Comparison of ENCODE assay signal across 18 cellular contexts in genomic region chr2:74902281-74902860, GRCh38. TPM values are rescaled to one million over a fixed set of nuclear protein-coding genes. Genes with fewer than 3 reads are reported as not detected.
DNase-seq lines count a peak whose midpoint lies in the region; ATAC-seq and TF ChIP-seq lines count a peak whose summit lies in the region.
"Had no signal": no experiment of that assay in that cellular context is flagged by ENCODE, and none has a peak within 500 bp of the region (broad histone marks: within the 10 kb centered on the region; RNA-seq: fewer than 3 reads in every experiment).

No MANE protein-coding gene starts in this region.

- no peak overlapping the region for H3K4me2 ChIP-seq in neuronal stem cell (ENCODE audit: insufficient read depth, low read length, poor library complexity, severe bottlenecking)

- in situ Hi-C loops in gastrocnemius medialis (cut with MboI; ENCODE audit: low sequenced_read_pairs in 4 of 4): loop anchor here in 2 of 4 donors (25.0 kb wide), 1 partner anchor 710 kb away; no protein-coding TSS in a partner anchor

- peak; percentile 68 for DNase-seq in COR-L47 (lab: John Stamatoyannopoulos, UW)
- peak; percentile 71 for DNase-seq in NCI-H146 treated with DMSO at 0.1 percent for 48 hours (lab: John Stamatoyannopoulos, UW; ENCODE audit: unreplicated experiment)
- DNase-seq in nucleus accumbens (lab: John Stamatoyannopoulos, UW): peak in 33 of 56 donors; percentile 4 to 64 (median 31)
- no peak for DNase-seq in NCI-H2196 treated with DMSO at 0.1 percent for 48 hours (lab: John Stamatoyannopoulos, UW; ENCODE audit: unreplicated experiment)
- no peak for DNase-seq in neuronal stem cell (ENCODE audit: low spot score)
- no peak for DNase-seq in gastrocnemius medialis
- no peak for DNase-seq in SIG-M5 treated with dmso at 0.1 percent for 504 hours (lab: John Stamatoyannopoulos, UW; ENCODE audit: unreplicated experiment)
- DNase-seq: activated CD4-positive, alpha-beta T cell treated with anti-CD3 and anti-CD28 coated beads, Interleukin-2, amount 10 ng/mL, durations not matched to agents 24 days and 14 days; activated CD8-positive, alpha-beta memory T cell treated with anti-CD3 and anti-CD28 coated beads, Interleukin-2, amount 50 U/mL, for 4 hours; activated naive CD8-positive, alpha-beta T cell treated with anti-CD3 and anti-CD28 coated beads, Interleukin-2, amount 10 ng/mL, durations not matched to agents 7 days and 5 days; body of pancreas; left ventricle myocardium inferior; MM.1S; NCI-H1694; retina; SHP77; T-cell had no signal

- H4K91ac ChIP-seq in neuronal stem cell (ENCODE audit: low read depth, low read length, poor library complexity): no peak overlapping the region

- H3K18ac ChIP-seq in neuronal stem cell (ENCODE audit: low read length): no peak overlapping the region

- no peak overlapping the region for H2AK5ac ChIP-seq in neuronal stem cell (ENCODE audit: low read depth, low read length)

- no peak overlapping the region for H2BK120ac ChIP-seq in neuronal stem cell (ENCODE audit: low read depth, low read length)

- H2BK12ac ChIP-seq in neuronal stem cell (ENCODE audit: low read length): no peak overlapping the region

- no peak for TF ChIP-seq POLR2A in gastrocnemius medialis (IDR thresholded peaks at IDR 0.05)

- no peak overlapping the region for H3K4me3 ChIP-seq in neuronal stem cell (ENCODE audit: low read length in 2 of 2)
- H3K4me3 ChIP-seq in gastrocnemius medialis: no peak overlapping the region
- H3K4me3 ChIP-seq: body of pancreas, left ventricle myocardium inferior had no signal

- H3K14ac ChIP-seq in neuronal stem cell (ENCODE audit: low read length): no peak overlapping the region

- no peak overlapping the region for H2BK15ac ChIP-seq in neuronal stem cell (ENCODE audit: low read length)

- H3K36me3 ChIP-seq in neuronal stem cell (replicated peaks in 1 of 2; ENCODE audit: control insufficient read depth in 2 of 2, insufficient read depth in 2 of 2, low read length in 2 of 2) (no peaks in the 10 kb centered on the region), gastrocnemius medialis (no peaks in the 10 kb centered on the region)
- H3K36me3 ChIP-seq: left ventricle myocardium inferior had no signal

- peaks cover 0 to 2% of the 10 kb centered on the region in 2 donors for H3K4me1 ChIP-seq in neuronal stem cell (ENCODE audit: control insufficient read depth in 2 of 2, insufficient read depth in 1 of 2, low read depth in 1 of 2, low read length in 2 of 2)
- no peaks in the 10 kb centered on the region for H3K4me1 ChIP-seq in gastrocnemius medialis
- H3K4me1 ChIP-seq: body of pancreas, left ventricle myocardium inferior had no signal

- H3K9me3 ChIP-seq in neuronal stem cell (replicated peaks in 1 of 2; ENCODE audit: control insufficient read depth in 2 of 2, insufficient read depth in 1 of 2, low read depth in 1 of 2, low read length in 2 of 2): peaks cover 3 to 4% of the 10 kb centered on the region in 2 donors
- no peaks in the 10 kb centered on the region for H3K9me3 ChIP-seq in gastrocnemius medialis
- H3K9me3 ChIP-seq: body of pancreas had no signal

- H2AFZ ChIP-seq in neuronal stem cell (ENCODE audit: low read length): no peak overlapping the region

- H3K79me1 ChIP-seq in neuronal stem cell (ENCODE audit: low read depth, low read length): no peaks in the 10 kb centered on the region

- ATAC-seq in gastrocnemius medialis: no peak
- ATAC-seq: body of pancreas, T-cell had no signal

- H3K23ac ChIP-seq in neuronal stem cell (ENCODE audit: low read depth, low read length, poor library complexity): no peak overlapping the region

- no peak overlapping the region for H3K9ac ChIP-seq in neuronal stem cell (ENCODE audit: low read depth, low read length, poor library complexity)

- H2BK5ac ChIP-seq in neuronal stem cell (ENCODE audit: low read length): no peak overlapping the region

- intact Hi-C loops in gastrocnemius medialis (cut with DNase I; ENCODE audit: low total_unique reads): no loop called here

- H3K27me3 ChIP-seq in neuronal stem cell (ENCODE audit: control insufficient read depth in 3 of 3, insufficient read depth in 3 of 3, low read depth in 1 of 3, low read length in 3 of 3) (no peaks in the 10 kb centered on the region), gastrocnemius medialis (no peaks in the 10 kb centered on the region)
- H3K27me3 ChIP-seq: body of pancreas had no signal

- H3K27ac ChIP-seq in angular gyrus (ENCODE audit: low read depth, low read length) (peak overlapping the region; percentile 92), neuronal stem cell (replicated peaks; ENCODE audit: low read length) (no peak overlapping the region), gastrocnemius medialis (no peak overlapping the region)
- H3K27ac ChIP-seq: body of pancreas, left ventricle myocardium inferior had no signal

- WGBS in neuronal stem cell (ENCODE audit: extremely low coverage in 2 of 2, insufficient read length in 2 of 2, insufficient replicate concordance in 1 of 2), 2 donors: no CpG with 5 or more reads among the region's 3 CpGs

- TF ChIP-seq CTCF in gastrocnemius medialis (IDR thresholded peaks at IDR 0.05 in 4 of 5, conservative IDR thresholded peaks at IDR 0.05 in 1 of 5): no peak

- no peak overlapping the region for H3K4ac ChIP-seq in neuronal stem cell (ENCODE audit: low read length)

- no peak overlapping the region for H4K8ac ChIP-seq in neuronal stem cell (ENCODE audit: low read depth, low read length)

RNA-seq across cellular contexts. Expression of gene POLE4, which starts 56.1 kb away (rescaled TPM):
- 19.0 TPM for polyA plus RNA-seq in neuronal stem cell (2013, experiment 1 of 2)
- 17.4 TPM for polyA plus RNA-seq in neuronal stem cell (2013, experiment 2 of 2)
- total RNA-seq in gastrocnemius medialis: 10 to 100 TPM; 22.3 to 49.5 (median 30.9) TPM

Comparison
In these comparisons a context has a peak if more than half of its experiments do, and no peak if none do; other contexts are left out.
1. DNase-seq: peak in COR-L47 (single experiment), NCI-H146 treated with DMSO at 0.1 percent for 48 hours (single experiment) and nucleus accumbens (33 of 56); none in NCI-H2196 treated with DMSO at 0.1 percent for 48 hours (single experiment), neuronal stem cell (single experiment), gastrocnemius medialis (0 of 2) and SIG-M5 treated with dmso at 0.1 percent for 504 hours (single experiment).